9 cellular contexts compared by ENCODE assay signal in genomic region chr11:101862410-101863233, GRCh38. TPM values are rescaled to one million over a fixed set of nuclear protein-coding genes. Genes with fewer than 3 reads are reported as not detected.
DNase-seq lines count a peak whose midpoint lies in the region; ATAC-seq and TF ChIP-seq lines count a peak whose summit lies in the region.
"Had no signal": no experiment of that assay in that cellular context is flagged by ENCODE, and none has a peak within 500 bp of the region (broad histone marks: within the 10 kb centered on the region; RNA-seq: fewer than 3 reads in every experiment).

No MANE protein-coding gene starts in this region.

- H3K36me3 ChIP-seq in OCI-LY1 (ENCODE audit: insufficient read depth, low read length) (no peaks in the 10 kb centered on the region), fibroblast of lung (ENCODE audit: control insufficient read depth, insufficient read depth, low read length) (no peaks in the 10 kb centered on the region)
- H3K36me3 ChIP-seq: Peyer's patch had no signal

- TF ChIP-seq CTCF in GM13977 (IDR thresholded peaks at IDR 0.05; ENCODE audit: extremely low read depth, insufficient read depth, missing control alignments) (peak; percentile 4), OCI-LY1 (IDR thresholded peaks at IDR 0.05; ENCODE audit: low read length) (peak; percentile 41; the same call in 1 of the 2 replicates), fibroblast of lung (conservative IDR thresholded peaks at IDR 0.05 in 1 of 2, IDR thresholded peaks at IDR 0.05 in 1 of 2; ENCODE audit: low read depth in 1 of 2, low read length in 2 of 2) (peak; percentile 57 to 70), GM20000 (IDR thresholded peaks at IDR 0.05; ENCODE audit: extremely low read depth, missing control alignments) (no peak)

- H3K27me3 ChIP-seq in OCI-LY1 (ENCODE audit: insufficient read depth, low read length) (no peaks in the 10 kb centered on the region), fibroblast of lung (ENCODE audit: control insufficient read depth, insufficient read depth, low read length) (no peaks in the 10 kb centered on the region)
- H3K27me3 ChIP-seq: Peyer's patch had no signal

- H3F3A ChIP-seq in OCI-LY1 (ENCODE audit: insufficient read depth, low read length): no peaks in the 10 kb centered on the region

- H3K4me1 ChIP-seq in OCI-LY1 (ENCODE audit: insufficient read depth, low read length, severe bottlenecking): no peaks in the 10 kb centered on the region
- H3K4me1 ChIP-seq in fibroblast of lung (ENCODE audit: control insufficient read depth, extremely low read depth, insufficient read depth, low read length): peaks cover 21% of the 10 kb centered on the region

- no peak overlapping the region for H2AFZ ChIP-seq in OCI-LY1 (ENCODE audit: low read length)
- H2AFZ ChIP-seq in fibroblast of lung (ENCODE audit: low read length): no peak overlapping the region

- no peaks in the 10 kb centered on the region for H3K9me2 ChIP-seq in OCI-LY1 (ENCODE audit: low read depth, low read length)

- ATAC-seq in GM19463 (IDR thresholded peaks at IDR 0.05; ENCODE audit: unreplicated experiment): no peak

- H3K4me2 ChIP-seq in OCI-LY1 (ENCODE audit: low read length) (no peak overlapping the region), fibroblast of lung (ENCODE audit: extremely low read depth, insufficient read depth, low read length) (no peak overlapping the region)

- H4K20me1 ChIP-seq in OCI-LY1 (ENCODE audit: insufficient read depth, low read length): no peaks in the 10 kb centered on the region
- no peaks in the 10 kb centered on the region for H4K20me1 ChIP-seq in fibroblast of lung (ENCODE audit: control insufficient read depth, extremely low read depth, insufficient read depth, low read length)

- H3K4me3 ChIP-seq in OCI-LY1 (ENCODE audit: low read depth, low read length, poor library complexity, severe bottlenecking) (no peak overlapping the region), fibroblast of lung (replicated peaks in 1 of 4; ENCODE audit: control extremely low read depth in 1 of 4, insufficient read depth in 1 of 4, low read depth in 3 of 4, low read length in 4 of 4) (no peak overlapping the region)
- H3K4me3 ChIP-seq: Peyer's patch had no signal

- DNase-seq in GM13977 (ENCODE audit: low spot score): no peak
- peak; percentile 75 to 81 for DNase-seq in fibroblast of lung (ENCODE audit: low read depth in 2 of 2)
- DNase-seq in pulmonary artery endothelial cell (ENCODE audit: low read depth, low spot score): peak; percentile 10
- no peak for DNase-seq in T1000 (lab: John Stamatoyannopoulos, UW)
- no peak for DNase-seq in NCI-H2081 (lab: John Stamatoyannopoulos, UW)
- no peak for DNase-seq in GM20000 (ENCODE audit: low spot score)

- H3K9me3 ChIP-seq in OCI-LY1 (ENCODE audit: low read length) (no peaks in the 10 kb centered on the region), fibroblast of lung (ENCODE audit: control insufficient read depth, insufficient read depth, low read depth, low read length) (no peaks in the 10 kb centered on the region)
- H3K9me3 ChIP-seq: Peyer's patch had no signal

- H3K79me2 ChIP-seq in OCI-LY1 (ENCODE audit: insufficient read depth, low read length) (no peaks in the 10 kb centered on the region), fibroblast of lung (ENCODE audit: control insufficient read depth, insufficient read depth, low read length) (no peaks in the 10 kb centered on the region)

- in situ Hi-C loops in GM13977 (cut with MboI; ENCODE audit: low pct_unique_long_range_greater_than_20kb, low sequenced_read_pairs, unreplicated experiment): no loop called here

- H3K9ac ChIP-seq in OCI-LY1 (ENCODE audit: low read length) (no peak overlapping the region), fibroblast of lung (ENCODE audit: insufficient read depth, low read length) (no peak overlapping the region)

- H3K27ac ChIP-seq in OCI-LY1 (ENCODE audit: low read depth, low read length, poor library complexity, severe bottlenecking) (no peak overlapping the region), fibroblast of lung (ENCODE audit: insufficient read depth, low read length) (peak overlapping the region; percentile 56)
- H3K27ac ChIP-seq: Peyer's patch had no signal

RNA-seq across cellular contexts. Expression of gene CEP126, which starts 52.2 kb away (rescaled TPM):
- total RNA-seq in fibroblast of lung (1.8 and 6.4 TPM in 2 replicates), pulmonary artery endothelial cell (0.81 and 1.3 TPM in 2 replicates)
- polyA plus RNA-seq in fibroblast of lung: 2.5 and 4.7 TPM in 2 replicates
- 1.8 and 3.0 TPM in 2 replicates for polyA plus RNA-seq in fibroblast of lung (2012)
- 0.19 and 0.67 TPM in 2 replicates for polyA minus RNA-seq in fibroblast of lung (ENCODE audit: low replicate concordance)

RNA-seq across cellular contexts. Expression of gene ANGPTL5, which starts 53.7 kb away (rescaled TPM):
- total RNA-seq in fibroblast of lung: 0.17 and 0.77 TPM in 2 replicates
- 0.11 and 0.18 TPM in 2 replicates for polyA plus RNA-seq in fibroblast of lung
- 0.08 and 0.26 TPM in 2 replicates for polyA plus RNA-seq in fibroblast of lung (2012)
- polyA minus RNA-seq in fibroblast of lung (ENCODE audit: low replicate concordance): not detected in 2 replicates
- not detected in 2 replicates for total RNA-seq in pulmonary artery endothelial cell
- total RNA-seq: Peyer's patch had no signal

Comparison
In these comparisons a context has a peak if more than half of its experiments do, and no peak if none do; other contexts are left out.
1. DNase-seq: peak in fibroblast of lung (2 of 2) and pulmonary artery endothelial cell (single experiment); none in GM13977 (single experiment), T1000 (single experiment), NCI-H2081 (0 of 2) and GM20000 (single experiment).